ENCODE assay signal across 1 cellular context in the genomic region with DNA sequence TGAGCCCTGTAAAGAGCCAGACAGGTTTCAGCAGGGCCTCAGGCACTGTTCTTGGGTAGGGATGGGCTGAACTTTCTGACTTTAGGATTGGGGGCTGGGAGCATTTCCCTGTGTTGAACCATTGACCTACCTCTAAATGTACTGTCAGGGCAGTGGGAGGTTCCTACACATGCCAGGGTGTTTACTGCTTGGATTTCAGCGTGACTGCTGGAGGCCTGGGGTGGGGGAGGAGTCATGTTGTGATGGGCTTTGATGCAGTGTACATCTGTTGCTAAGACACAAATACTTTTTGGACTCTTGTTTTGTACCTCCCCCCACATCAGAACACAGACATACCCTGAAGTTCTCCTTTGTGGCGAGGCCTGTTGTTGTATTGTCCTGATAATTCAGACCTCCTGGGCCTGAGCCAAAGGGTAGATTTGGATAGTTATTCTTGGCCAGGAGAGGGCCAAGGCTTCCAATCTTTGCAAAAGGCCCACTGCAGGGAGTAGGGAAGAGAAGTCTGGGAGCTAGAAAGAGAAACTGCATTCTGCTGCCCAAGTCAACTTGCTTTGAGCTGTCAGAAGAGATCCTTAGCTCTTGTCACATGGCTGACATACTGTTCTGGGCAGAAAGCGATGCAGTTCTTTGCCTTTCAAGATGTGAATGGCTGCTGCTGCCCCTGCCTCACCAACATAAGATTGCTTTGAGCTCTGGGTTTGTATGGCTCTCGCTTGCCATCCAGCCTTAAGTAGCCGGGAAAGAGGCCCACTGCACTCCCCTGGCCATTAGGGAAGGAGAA.
TF ChIP-seq lines count a peak whose summit lies in the region.

No MANE protein-coding gene starts in this region.

TF ChIP-seq in K562, 482 proteins besides CTCF, POLR2A, EP300 and RAD21 (continued from another document and continues in another):
- TF ChIP-seq, protein P1, sequence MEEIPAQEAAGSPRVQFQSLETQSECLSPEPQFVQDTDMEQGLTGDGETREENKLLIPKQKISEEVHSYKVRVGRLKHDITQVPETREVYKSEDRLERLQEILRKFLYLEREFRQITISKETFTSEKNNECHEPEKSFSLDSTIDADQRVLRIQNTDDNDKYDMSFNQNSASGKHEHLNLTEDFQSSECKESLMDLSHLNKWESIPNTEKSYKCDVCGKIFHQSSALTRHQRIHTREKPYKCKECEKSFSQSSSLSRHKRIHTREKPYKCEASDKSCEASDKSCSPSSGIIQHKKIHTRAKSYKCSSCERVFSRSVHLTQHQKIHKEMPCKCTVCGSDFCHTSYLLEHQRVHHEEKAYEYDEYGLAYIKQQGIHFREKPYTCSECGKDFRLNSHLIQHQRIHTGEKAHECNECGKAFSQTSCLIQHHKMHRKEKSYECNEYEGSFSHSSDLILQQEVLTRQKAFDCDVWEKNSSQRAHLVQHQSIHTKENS (CRISPR knock-in tag; IDR thresholded peaks at IDR 0.05) = no peak
- TF ChIP-seq, protein P2, sequence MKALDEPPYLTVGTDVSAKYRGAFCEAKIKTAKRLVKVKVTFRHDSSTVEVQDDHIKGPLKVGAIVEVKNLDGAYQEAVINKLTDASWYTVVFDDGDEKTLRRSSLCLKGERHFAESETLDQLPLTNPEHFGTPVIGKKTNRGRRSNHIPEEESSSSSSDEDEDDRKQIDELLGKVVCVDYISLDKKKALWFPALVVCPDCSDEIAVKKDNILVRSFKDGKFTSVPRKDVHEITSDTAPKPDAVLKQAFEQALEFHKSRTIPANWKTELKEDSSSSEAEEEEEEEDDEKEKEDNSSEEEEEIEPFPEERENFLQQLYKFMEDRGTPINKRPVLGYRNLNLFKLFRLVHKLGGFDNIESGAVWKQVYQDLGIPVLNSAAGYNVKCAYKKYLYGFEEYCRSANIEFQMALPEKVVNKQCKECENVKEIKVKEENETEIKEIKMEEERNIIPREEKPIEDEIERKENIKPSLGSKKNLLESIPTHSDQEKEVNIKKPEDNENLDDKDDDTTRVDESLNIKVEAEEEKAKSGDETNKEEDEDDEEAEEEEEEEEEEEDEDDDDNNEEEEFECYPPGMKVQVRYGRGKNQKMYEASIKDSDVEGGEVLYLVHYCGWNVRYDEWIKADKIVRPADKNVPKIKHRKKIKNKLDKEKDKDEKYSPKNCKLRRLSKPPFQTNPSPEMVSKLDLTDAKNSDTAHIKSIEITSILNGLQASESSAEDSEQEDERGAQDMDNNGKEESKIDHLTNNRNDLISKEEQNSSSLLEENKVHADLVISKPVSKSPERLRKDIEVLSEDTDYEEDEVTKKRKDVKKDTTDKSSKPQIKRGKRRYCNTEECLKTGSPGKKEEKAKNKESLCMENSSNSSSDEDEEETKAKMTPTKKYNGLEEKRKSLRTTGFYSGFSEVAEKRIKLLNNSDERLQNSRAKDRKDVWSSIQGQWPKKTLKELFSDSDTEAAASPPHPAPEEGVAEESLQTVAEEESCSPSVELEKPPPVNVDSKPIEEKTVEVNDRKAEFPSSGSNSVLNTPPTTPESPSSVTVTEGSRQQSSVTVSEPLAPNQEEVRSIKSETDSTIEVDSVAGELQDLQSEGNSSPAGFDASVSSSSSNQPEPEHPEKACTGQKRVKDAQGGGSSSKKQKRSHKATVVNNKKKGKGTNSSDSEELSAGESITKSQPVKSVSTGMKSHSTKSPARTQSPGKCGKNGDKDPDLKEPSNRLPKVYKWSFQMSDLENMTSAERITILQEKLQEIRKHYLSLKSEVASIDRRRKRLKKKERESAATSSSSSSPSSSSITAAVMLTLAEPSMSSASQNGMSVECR (CRISPR knock-in tag; IDR thresholded peaks at IDR 0.05) = peak; percentile 77
- TF ChIP-seq ESRRA (IDR thresholded peaks at IDR 0.05; ENCODE audit: borderline replicate concordance, low read depth) (peak; percentile 37; the same call in 1 of the 2 replicates), SNIP1 (IDR thresholded peaks at IDR 0.05; ENCODE audit: low read depth) (no peak), ZNF436 (CRISPR knock-in tag; IDR thresholded peaks at IDR 0.05) (no peak), TCF3 (CRISPR knock-in tag; IDR thresholded peaks at IDR 0.05) (peak; percentile 79), ZNF431 (CRISPR knock-in tag; IDR thresholded peaks at IDR 0.05) (no peak), YY1 (IDR thresholded peaks at IDR 0.05; ENCODE audit: borderline replicate concordance in 1 of 3, control insufficient read depth in 1 of 3, extremely low read depth in 1 of 3, insufficient read depth in 3 of 3, insufficient read length in 1 of 3, insufficient replicate concordance in 2 of 3, low read depth in 1 of 3, low read length in 2 of 3) (no peak), ZNF561 (CRISPR knock-in tag; conservative IDR thresholded peaks at IDR 0.05) (no peak), MBD2 (IDR thresholded peaks at IDR 0.05; ENCODE audit: borderline replicate concordance, low read depth) (no peak), MCM2 (IDR thresholded peaks at IDR 0.05; ENCODE audit: low read depth) (no peak), HEY1 (CRISPR knock-in tag; IDR thresholded peaks at IDR 0.05; ENCODE audit: borderline replicate concordance) (no peak), ZNF23 (CRISPR knock-in tag; IDR thresholded peaks at IDR 0.05) (no peak), HDAC2 (IDR thresholded peaks at IDR 0.05) (0 out of 2 replicates have a peak, but pooled peaks have one; percentile 39), ZNF583 (CRISPR knock-in tag; IDR thresholded peaks at IDR 0.05) (no peak), FOXK2 (conservative IDR thresholded peaks at IDR 0.05 in 1 of 2, IDR thresholded peaks at IDR 0.05 in 1 of 2; ENCODE audit: low read depth in 2 of 2) (peak; percentile 95 to 97), NFIC (IDR thresholded peaks at IDR 0.05) (peak; percentile 92), CEBPG (CRISPR knock-in tag; IDR thresholded peaks at IDR 0.05) (no peak), CEBPG (tag; conservative IDR thresholded peaks at IDR 0.05 in 1 of 2, IDR thresholded peaks at IDR 0.05 in 1 of 2) (no peak), ZNF695 (CRISPR knock-in tag; IDR thresholded peaks at IDR 0.05) (no peak), SRSF9 (IDR thresholded peaks at IDR 0.05; ENCODE audit: borderline replicate concordance, low read depth, low read length) (no peak), CBX5 (IDR thresholded peaks at IDR 0.05; ENCODE audit: borderline replicate concordance, low read depth) (no peak), ZNF133 (CRISPR knock-in tag; IDR thresholded peaks at IDR 0.05) (no peak), KLF16 (IDR thresholded peaks at IDR 0.05) (no peak), RFX1 (IDR thresholded peaks at IDR 0.05) (peak; percentile 84), SMARCB1 (IDR thresholded peaks at IDR 0.05; ENCODE audit: insufficient read length, low read depth) (no peak), ZNF324 (CRISPR knock-in tag; IDR thresholded peaks at IDR 0.05) (no peak)
- TF ChIP-seq, protein P3, sequence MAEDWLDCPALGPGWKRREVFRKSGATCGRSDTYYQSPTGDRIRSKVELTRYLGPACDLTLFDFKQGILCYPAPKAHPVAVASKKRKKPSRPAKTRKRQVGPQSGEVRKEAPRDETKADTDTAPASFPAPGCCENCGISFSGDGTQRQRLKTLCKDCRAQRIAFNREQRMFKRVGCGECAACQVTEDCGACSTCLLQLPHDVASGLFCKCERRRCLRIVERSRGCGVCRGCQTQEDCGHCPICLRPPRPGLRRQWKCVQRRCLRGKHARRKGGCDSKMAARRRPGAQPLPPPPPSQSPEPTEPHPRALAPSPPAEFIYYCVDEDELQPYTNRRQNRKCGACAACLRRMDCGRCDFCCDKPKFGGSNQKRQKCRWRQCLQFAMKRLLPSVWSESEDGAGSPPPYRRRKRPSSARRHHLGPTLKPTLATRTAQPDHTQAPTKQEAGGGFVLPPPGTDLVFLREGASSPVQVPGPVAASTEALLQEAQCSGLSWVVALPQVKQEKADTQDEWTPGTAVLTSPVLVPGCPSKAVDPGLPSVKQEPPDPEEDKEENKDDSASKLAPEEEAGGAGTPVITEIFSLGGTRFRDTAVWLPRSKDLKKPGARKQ (CRISPR knock-in tag; IDR thresholded peaks at IDR 0.05) = no peak
- TF ChIP-seq, protein P4, sequence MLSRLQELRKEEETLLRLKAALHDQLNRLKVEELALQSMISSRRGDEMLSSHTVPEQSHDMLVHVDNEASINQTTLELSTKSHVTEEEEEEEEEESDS (CRISPR knock-in tag; IDR thresholded peaks at IDR 0.05) = no peak
- TF ChIP-seq, protein P5, sequence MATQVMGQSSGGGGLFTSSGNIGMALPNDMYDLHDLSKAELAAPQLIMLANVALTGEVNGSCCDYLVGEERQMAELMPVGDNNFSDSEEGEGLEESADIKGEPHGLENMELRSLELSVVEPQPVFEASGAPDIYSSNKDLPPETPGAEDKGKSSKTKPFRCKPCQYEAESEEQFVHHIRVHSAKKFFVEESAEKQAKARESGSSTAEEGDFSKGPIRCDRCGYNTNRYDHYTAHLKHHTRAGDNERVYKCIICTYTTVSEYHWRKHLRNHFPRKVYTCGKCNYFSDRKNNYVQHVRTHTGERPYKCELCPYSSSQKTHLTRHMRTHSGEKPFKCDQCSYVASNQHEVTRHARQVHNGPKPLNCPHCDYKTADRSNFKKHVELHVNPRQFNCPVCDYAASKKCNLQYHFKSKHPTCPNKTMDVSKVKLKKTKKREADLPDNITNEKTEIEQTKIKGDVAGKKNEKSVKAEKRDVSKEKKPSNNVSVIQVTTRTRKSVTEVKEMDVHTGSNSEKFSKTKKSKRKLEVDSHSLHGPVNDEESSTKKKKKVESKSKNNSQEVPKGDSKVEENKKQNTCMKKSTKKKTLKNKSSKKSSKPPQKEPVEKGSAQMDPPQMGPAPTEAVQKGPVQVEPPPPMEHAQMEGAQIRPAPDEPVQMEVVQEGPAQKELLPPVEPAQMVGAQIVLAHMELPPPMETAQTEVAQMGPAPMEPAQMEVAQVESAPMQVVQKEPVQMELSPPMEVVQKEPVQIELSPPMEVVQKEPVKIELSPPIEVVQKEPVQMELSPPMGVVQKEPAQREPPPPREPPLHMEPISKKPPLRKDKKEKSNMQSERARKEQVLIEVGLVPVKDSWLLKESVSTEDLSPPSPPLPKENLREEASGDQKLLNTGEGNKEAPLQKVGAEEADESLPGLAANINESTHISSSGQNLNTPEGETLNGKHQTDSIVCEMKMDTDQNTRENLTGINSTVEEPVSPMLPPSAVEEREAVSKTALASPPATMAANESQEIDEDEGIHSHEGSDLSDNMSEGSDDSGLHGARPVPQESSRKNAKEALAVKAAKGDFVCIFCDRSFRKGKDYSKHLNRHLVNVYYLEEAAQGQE (CRISPR knock-in tag; IDR thresholded peaks at IDR 0.05; ENCODE audit: low read depth) = no peak
- TF ChIP-seq, protein P6, sequence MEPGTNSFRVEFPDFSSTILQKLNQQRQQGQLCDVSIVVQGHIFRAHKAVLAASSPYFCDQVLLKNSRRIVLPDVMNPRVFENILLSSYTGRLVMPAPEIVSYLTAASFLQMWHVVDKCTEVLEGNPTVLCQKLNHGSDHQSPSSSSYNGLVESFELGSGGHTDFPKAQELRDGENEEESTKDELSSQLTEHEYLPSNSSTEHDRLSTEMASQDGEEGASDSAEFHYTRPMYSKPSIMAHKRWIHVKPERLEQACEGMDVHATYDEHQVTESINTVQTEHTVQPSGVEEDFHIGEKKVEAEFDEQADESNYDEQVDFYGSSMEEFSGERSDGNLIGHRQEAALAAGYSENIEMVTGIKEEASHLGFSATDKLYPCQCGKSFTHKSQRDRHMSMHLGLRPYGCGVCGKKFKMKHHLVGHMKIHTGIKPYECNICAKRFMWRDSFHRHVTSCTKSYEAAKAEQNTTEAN (CRISPR knock-in tag; IDR thresholded peaks at IDR 0.05) = no peak
- TF ChIP-seq, protein P7, sequence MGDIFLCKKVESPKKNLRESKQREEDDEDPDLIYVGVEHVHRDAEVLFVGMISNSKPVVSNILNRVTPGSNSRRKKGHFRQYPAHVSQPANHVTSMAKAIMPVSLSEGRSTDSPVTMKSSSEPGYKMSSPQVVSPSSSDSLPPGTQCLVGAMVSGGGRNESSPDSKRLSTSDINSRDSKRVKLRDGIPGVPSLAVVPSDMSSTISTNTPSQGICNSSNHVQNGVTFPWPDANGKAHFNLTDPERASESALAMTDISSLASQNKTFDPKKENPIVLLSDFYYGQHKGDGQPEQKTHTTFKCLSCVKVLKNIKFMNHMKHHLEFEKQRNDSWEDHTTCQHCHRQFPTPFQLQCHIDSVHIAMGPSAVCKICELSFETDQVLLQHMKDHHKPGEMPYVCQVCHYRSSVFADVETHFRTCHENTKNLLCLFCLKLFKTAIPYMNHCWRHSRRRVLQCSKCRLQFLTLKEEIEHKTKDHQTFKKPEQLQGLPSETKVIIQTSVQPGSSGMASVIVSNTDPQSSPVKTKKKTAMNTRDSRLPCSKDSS (IDR thresholded peaks at IDR 0.05; ENCODE audit: low read depth, partially characterized antibody) = no peak
- TF ChIP-seq, protein P8, sequence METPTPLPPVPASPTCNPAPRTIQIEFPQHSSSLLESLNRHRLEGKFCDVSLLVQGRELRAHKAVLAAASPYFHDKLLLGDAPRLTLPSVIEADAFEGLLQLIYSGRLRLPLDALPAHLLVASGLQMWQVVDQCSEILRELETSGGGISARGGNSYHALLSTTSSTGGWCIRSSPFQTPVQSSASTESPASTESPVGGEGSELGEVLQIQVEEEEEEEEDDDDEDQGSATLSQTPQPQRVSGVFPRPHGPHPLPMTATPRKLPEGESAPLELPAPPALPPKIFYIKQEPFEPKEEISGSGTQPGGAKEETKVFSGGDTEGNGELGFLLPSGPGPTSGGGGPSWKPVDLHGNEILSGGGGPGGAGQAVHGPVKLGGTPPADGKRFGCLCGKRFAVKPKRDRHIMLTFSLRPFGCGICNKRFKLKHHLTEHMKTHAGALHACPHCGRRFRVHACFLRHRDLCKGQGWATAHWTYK (CRISPR knock-in tag; IDR thresholded peaks at IDR 0.05) = no peak
- TF ChIP-seq, protein P9, sequence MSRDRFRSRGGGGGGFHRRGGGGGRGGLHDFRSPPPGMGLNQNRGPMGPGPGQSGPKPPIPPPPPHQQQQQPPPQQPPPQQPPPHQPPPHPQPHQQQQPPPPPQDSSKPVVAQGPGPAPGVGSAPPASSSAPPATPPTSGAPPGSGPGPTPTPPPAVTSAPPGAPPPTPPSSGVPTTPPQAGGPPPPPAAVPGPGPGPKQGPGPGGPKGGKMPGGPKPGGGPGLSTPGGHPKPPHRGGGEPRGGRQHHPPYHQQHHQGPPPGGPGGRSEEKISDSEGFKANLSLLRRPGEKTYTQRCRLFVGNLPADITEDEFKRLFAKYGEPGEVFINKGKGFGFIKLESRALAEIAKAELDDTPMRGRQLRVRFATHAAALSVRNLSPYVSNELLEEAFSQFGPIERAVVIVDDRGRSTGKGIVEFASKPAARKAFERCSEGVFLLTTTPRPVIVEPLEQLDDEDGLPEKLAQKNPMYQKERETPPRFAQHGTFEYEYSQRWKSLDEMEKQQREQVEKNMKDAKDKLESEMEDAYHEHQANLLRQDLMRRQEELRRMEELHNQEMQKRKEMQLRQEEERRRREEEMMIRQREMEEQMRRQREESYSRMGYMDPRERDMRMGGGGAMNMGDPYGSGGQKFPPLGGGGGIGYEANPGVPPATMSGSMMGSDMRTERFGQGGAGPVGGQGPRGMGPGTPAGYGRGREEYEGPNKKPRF (IDR thresholded peaks at IDR 0.05; ENCODE audit: low read depth, low read length) = no peak
- TF ChIP-seq, protein P10, sequence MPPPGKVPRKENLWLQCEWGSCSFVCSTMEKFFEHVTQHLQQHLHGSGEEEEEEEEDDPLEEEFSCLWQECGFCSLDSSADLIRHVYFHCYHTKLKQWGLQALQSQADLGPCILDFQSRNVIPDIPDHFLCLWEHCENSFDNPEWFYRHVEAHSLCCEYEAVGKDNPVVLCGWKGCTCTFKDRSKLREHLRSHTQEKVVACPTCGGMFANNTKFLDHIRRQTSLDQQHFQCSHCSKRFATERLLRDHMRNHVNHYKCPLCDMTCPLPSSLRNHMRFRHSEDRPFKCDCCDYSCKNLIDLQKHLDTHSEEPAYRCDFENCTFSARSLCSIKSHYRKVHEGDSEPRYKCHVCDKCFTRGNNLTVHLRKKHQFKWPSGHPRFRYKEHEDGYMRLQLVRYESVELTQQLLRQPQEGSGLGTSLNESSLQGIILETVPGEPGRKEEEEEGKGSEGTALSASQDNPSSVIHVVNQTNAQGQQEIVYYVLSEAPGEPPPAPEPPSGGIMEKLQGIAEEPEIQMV (tag; conservative IDR thresholded peaks at IDR 0.05; ENCODE audit: low read depth) = no peak
- TF ChIP-seq, protein P11, sequence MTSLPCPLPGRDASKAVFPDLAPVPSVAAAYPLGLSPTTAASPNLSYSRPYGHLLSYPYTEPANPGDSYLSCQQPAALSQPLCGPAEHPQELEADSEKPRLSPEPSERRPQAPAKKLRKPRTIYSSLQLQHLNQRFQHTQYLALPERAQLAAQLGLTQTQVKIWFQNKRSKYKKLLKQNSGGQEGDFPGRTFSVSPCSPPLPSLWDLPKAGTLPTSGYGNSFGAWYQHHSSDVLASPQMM (CRISPR knock-in tag; IDR thresholded peaks at IDR 0.05) = no peak
